ENCODE assay signal across 13 cellular contexts in the genomic region with DNA sequence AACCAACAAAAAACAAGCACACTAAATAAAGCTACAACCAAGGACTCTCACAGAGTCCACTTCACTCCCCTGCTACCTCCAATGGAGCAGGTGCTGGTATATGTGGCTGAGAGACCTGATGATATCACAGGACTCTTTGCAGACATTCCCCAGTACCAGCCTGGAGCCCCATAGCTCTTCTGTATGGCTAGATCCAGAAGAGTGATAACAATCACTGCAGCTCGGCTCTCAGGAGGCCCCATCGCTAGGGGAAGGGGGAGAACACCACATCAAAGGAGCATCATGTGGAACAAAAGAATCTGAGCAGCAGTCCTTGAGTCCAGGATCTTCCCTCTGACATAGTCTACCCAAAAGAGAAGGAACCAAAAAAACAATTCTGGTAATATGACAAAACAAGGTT.
A peak's percentile ranks its signal among the peaks of the same experiment; 100 is the strongest.
DNase-seq lines count a peak whose midpoint lies in the region; ATAC-seq and TF ChIP-seq lines count a peak whose summit lies in the region.
"Had no signal": no experiment of that assay in that cellular context is flagged by ENCODE, and none has a peak within 500 bp of the region (broad histone marks: within the 10 kb centered on the region; RNA-seq: fewer than 3 reads in every experiment).

No MANE protein-coding gene starts in this region.

- peak overlapping the region; percentile 53 for H2BK12ac ChIP-seq in trophoblast cell (ENCODE audit: low read length)

- no peak overlapping the region for H4K8ac ChIP-seq in trophoblast cell (ENCODE audit: low read depth, low read length)

- H3K4me3 ChIP-seq in BE2C (ENCODE audit: low read depth, low read length) (no peak overlapping the region), trophoblast cell (ENCODE audit: low read depth, low read length) (no peak overlapping the region)
- H3K4me3 ChIP-seq: GM12878 had no signal

- no peak overlapping the region for H2BK5ac ChIP-seq in trophoblast cell (ENCODE audit: low read depth, low read length, poor library complexity)

- H3K14ac ChIP-seq in trophoblast cell (ENCODE audit: low read length), result no peak overlapping the region

- H3K27ac ChIP-seq in trophoblast cell (ENCODE audit: low read depth, low read length), result peak overlapping the region; percentile 32
- H3K27ac ChIP-seq: C4-2B had no signal

- no peak overlapping the region for H3K4me2 ChIP-seq in trophoblast cell (ENCODE audit: low read length)

- DNase-seq in BE2C (peak; percentile 7), ELF-1 (ENCODE audit: low read depth, low spot score) (peak; percentile 44), trophoblast cell (no peak), glomerular visceral epithelial cell (ENCODE audit: extremely low spot score) (no peak)
- no peak for DNase-seq in stimulated activated CD4-positive, alpha-beta T cell treated with anti-CD3 and anti-CD28 coated beads, Interleukin-4, amount 100 ng/mL, for 4 hours
- DNase-seq: COR-L47, DMS153, GOT3, H9 had no signal

- H4K12ac ChIP-seq in trophoblast cell (ENCODE audit: low read depth, low read length), result no peak overlapping the region

- no peaks in the 10 kb centered on the region for H3K4me1 ChIP-seq in BE2C
- peaks cover 4 to 8% of the 10 kb centered on the region in 2 experiments for H3K4me1 ChIP-seq in trophoblast cell (ENCODE audit: control insufficient read depth in 1 of 2, insufficient read depth in 2 of 2, low read length in 2 of 2)

- no peak overlapping the region for H2AFZ ChIP-seq in trophoblast cell (ENCODE audit: insufficient read depth, low read length, poor library complexity)

- no peaks in the 10 kb centered on the region for H3K36me3 ChIP-seq in BE2C
- no peaks in the 10 kb centered on the region for H3K36me3 ChIP-seq in trophoblast cell (ENCODE audit: control insufficient read depth in 1 of 2, insufficient read depth in 2 of 2, low read length in 2 of 2)

- no CpG with 5 or more reads among the region's 2 CpGs for WGBS in trophoblast cell (ENCODE audit: extremely low coverage, insufficient coverage, insufficient read length)

- no peaks in the 10 kb centered on the region for H3K79me2 ChIP-seq in trophoblast cell (ENCODE audit: control insufficient read depth, insufficient read depth, low read length, poor library complexity)

- ATAC-seq in esophagus mucosa, result peak; percentile 8
- no peak for ATAC-seq in GM18498 (IDR thresholded peaks at IDR 0.05; ENCODE audit: unreplicated experiment)
- ATAC-seq: GM12878 had no signal

- TF ChIP-seq CTCF in BE2C (IDR thresholded peaks at IDR 0.05; ENCODE audit: low read depth, low read length), result no peak

- no peak overlapping the region for H3K23ac ChIP-seq in trophoblast cell (ENCODE audit: low read length)

- H3K9me3 ChIP-seq in BE2C (no peaks in the 10 kb centered on the region), trophoblast cell (ENCODE audit: insufficient read depth, low read depth, low read length) (no peaks in the 10 kb centered on the region)

- H3K9ac ChIP-seq in trophoblast cell (ENCODE audit: low read length), result no peak overlapping the region

- H3K27me3 ChIP-seq in BE2C (no peaks in the 10 kb centered on the region), trophoblast cell (ENCODE audit: insufficient read depth, low read length) (no peaks in the 10 kb centered on the region)

- H4K91ac ChIP-seq in trophoblast cell (ENCODE audit: low read depth, low read length), result no peak overlapping the region

- H2BK120ac ChIP-seq in trophoblast cell (ENCODE audit: insufficient read depth, low read length, poor library complexity), result peak overlapping the region; percentile 1

- no peaks in the 10 kb centered on the region for H3K79me1 ChIP-seq in trophoblast cell (ENCODE audit: low read length)

- no peak overlapping the region for H2AK5ac ChIP-seq in trophoblast cell (ENCODE audit: low read length)

- no peak overlapping the region for H3K18ac ChIP-seq in trophoblast cell (ENCODE audit: low read length)

- no peak overlapping the region for H3K4ac ChIP-seq in trophoblast cell (ENCODE audit: low read depth, low read length)

Comparison
In these comparisons a context has a peak if more than half of its experiments do, and no peak if none do; other contexts are left out.
1. DNase-seq: peak in BE2C (single experiment) and ELF-1 (single experiment); none in trophoblast cell (0 of 2), glomerular visceral epithelial cell (single experiment) and stimulated activated CD4-positive, alpha-beta T cell treated with anti-CD3 and anti-CD28 coated beads, Interleukin-4, amount 100 ng/mL, for 4 hours (0 of 2).